Comparison of ENCODE assay signal across 15 cellular contexts in the genomic region with DNA sequence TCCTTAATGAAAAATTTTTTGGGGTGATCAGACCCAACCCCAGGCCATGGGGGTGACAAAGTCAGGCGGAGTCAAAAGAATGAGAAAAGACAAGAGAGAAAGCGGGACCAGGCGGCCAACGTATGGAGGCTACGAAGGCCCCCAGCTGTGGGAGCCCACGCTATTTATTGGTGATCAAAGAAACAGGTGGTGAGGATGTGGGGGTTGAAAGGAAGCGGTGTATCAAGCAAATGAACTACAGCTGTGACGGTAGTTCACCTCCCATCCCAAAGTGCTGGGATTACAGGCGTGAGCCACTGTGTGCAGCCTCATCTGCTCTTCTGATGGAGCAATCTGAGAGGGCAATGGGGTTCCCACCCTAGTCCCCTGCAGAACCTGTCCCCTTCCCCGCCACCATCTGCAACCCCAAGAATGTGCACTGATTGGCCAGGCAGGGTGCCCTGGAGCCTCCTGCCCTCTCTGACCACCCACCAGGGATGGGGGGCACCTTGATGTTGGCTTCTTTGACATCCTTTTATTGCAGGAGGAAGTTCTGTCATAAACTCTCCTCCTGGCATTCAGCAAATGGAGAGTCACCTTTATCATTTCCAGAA. TPM values are rescaled to one million over a fixed set of nuclear protein-coding genes. Genes with fewer than 3 reads are reported as not detected.
DNase-seq lines count a peak whose midpoint lies in the region; ATAC-seq and TF ChIP-seq lines count a peak whose summit lies in the region.
"Had no signal": no experiment of that assay in that cellular context is flagged by ENCODE, and none has a peak within 500 bp of the region (broad histone marks: within the 10 kb centered on the region; RNA-seq: fewer than 3 reads in every experiment).

No MANE protein-coding gene starts in this region.

- H3K4me3 Mint-ChIP-seq in glutamatergic neuron (ENCODE audit: unreplicated experiment): peak overlapping the region; percentile 84

- peaks cover 25% of the 10 kb centered on the region for H3K4me1 Mint-ChIP-seq in glutamatergic neuron (ENCODE audit: low read depth, unreplicated experiment)

- no peak overlapping the region for H3K27ac Mint-ChIP-seq in glutamatergic neuron (ENCODE audit: unreplicated experiment)
- H3K27ac Mint-ChIP-seq: IgD-negative memory B cell had no signal

- H3K27me3 Mint-ChIP-seq in glutamatergic neuron (ENCODE audit: unreplicated experiment): peaks cover 30% of the 10 kb centered on the region

- intact Hi-C loops in posterior vena cava (cut with DNase I): no loop called here

- peak; percentile 9 for DNase-seq in GM13977 (ENCODE audit: low spot score)
- DNase-seq in NCI-H69 (lab: John Stamatoyannopoulos, UW): peak; percentile 71
- DNase-seq in glutamatergic neuron: no peak
- peak; percentile 65 for DNase-seq in posterior vena cava (ENCODE audit: low spot score)
- DNase-seq in AG08395 (ENCODE audit: low spot score): no peak
- DNase-seq in omental fat pad (ENCODE audit: low spot score): no peak
- DNase-seq: DMS153, NCI-H146, NCI-H345, NCI-H526 treated with DMSO at 0.1 percent for 48 hours, SHP77 treated with DMSO at 0.1 percent for 48 hours had no signal

- ATAC-seq in HG02884 (IDR thresholded peaks at IDR 0.05; ENCODE audit: unreplicated experiment): no peak
- ATAC-seq in omental fat pad (ENCODE audit: low FRiP score): no peak
- ATAC-seq in HG02973 (IDR thresholded peaks at IDR 0.05; ENCODE audit: unreplicated experiment): no peak

- H3K36me3 Mint-ChIP-seq in glutamatergic neuron (ENCODE audit: unreplicated experiment): peaks cover 5% of the 10 kb centered on the region
- H3K36me3 Mint-ChIP-seq: IgD-negative memory B cell had no signal

- in situ Hi-C loops in GM13977 (cut with MboI; ENCODE audit: low pct_unique_long_range_greater_than_20kb, low sequenced_read_pairs, unreplicated experiment): no loop called here

- H3K9me3 Mint-ChIP-seq in glutamatergic neuron (ENCODE audit: unreplicated experiment): peaks cover 22% of the 10 kb centered on the region
- H3K9me3 Mint-ChIP-seq: IgD-negative memory B cell had no signal

- TF ChIP-seq CTCF in GM13977 (IDR thresholded peaks at IDR 0.05; ENCODE audit: extremely low read depth, insufficient read depth, missing control alignments) (no peak), glutamatergic neuron (IDR thresholded peaks at IDR 0.05; ENCODE audit: partially characterized antibody, unreplicated experiment) (no peak), omental fat pad (IDR thresholded peaks at IDR 0.05) (no peak)

RNA-seq across cellular contexts. Expression of a gene that starts 1.1 kb away (rescaled TPM):
- total RNA-seq in glutamatergic neuron (ENCODE audit: unreplicated experiment): 208 TPM
- not detected for total RNA-seq in posterior vena cava
- total RNA-seq in omental fat pad: 1 to 10 TPM in 1 of 4 donors, under 1 TPM in 1, not detected in 2; 0.09 to 1.3 TPM
- total RNA-seq: HT1080 had no signal

RNA-seq across cellular contexts. Expression of a gene that starts 19.1 kb away (rescaled TPM):
- total RNA-seq in glutamatergic neuron (ENCODE audit: unreplicated experiment) (71.6 TPM), posterior vena cava (not detected), omental fat pad (not detected)
- total RNA-seq: HT1080 had no signal

RNA-seq across cellular contexts. Expression of a gene that starts 56.6 kb away (rescaled TPM):
- 55.3 TPM for total RNA-seq in glutamatergic neuron (ENCODE audit: unreplicated experiment)
- total RNA-seq in posterior vena cava: 1 to 10 TPM in 1 of 2 donors, under 1 TPM in 1; 0.74 to 3.1 TPM
- 1 to 10 TPM in 3 of 4 donors, under 1 TPM in 1; 0.63 to 3.1 (median 1.8) TPM for total RNA-seq in omental fat pad

Comparison
In these comparisons a context has a peak if more than half of its experiments do, and no peak if none do; other contexts are left out.
1. DNase-seq: peak in GM13977 (single experiment), NCI-H69 (single experiment) and posterior vena cava (single experiment); none in glutamatergic neuron (single experiment), AG08395 (single experiment) and omental fat pad (single experiment).
2. RNA of a gene that starts 1.1 kb away (total RNA-seq): 208 TPM in glutamatergic neuron (single experiment); 0.09 to 1.3 TPM in omental fat pad and not detected in posterior vena cava; every median in the first group is over 10 times any median in the second.
3. RNA of a gene that starts 19.1 kb away (total RNA-seq): 71.6 TPM in glutamatergic neuron (single experiment); not detected in posterior vena cava and not detected in omental fat pad; every median in the first group is over 10 times any median in the second.
4. RNA of a gene that starts 56.6 kb away (total RNA-seq): 55.3 TPM in glutamatergic neuron (single experiment); 0.74 to 3.1 TPM in posterior vena cava and 0.63 to 3.1 TPM in omental fat pad; every median in the first group is over 10 times any median in the second.